ENCODE assay signal across 20 cellular contexts in the genomic region with DNA sequence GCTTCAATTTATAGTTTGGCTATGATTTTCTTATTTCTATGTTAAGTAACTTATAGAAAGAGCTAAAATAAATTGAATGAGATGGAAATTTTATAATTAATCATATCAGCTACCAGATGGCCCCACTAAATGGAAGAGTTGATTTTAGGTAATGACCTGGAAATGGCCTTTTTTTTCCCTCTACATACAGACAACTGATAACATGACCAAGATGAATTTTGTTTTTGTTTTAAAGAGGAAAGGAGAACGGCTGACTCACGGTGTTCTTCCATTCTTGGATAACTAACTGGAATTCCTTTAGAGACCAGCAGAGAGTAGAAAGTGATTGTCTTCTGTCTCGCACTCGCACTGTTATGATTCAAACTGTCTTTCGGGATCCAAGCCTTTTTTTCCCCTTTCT.
A peak's percentile ranks its signal among the peaks of the same experiment; 100 is the strongest.
DNase-seq lines count a peak whose midpoint lies in the region; ATAC-seq and TF ChIP-seq lines count a peak whose summit lies in the region.
"Had no signal": no experiment of that assay in that cellular context is flagged by ENCODE, and none has a peak within 500 bp of the region (broad histone marks: within the 10 kb centered on the region; RNA-seq: fewer than 3 reads in every experiment).

No MANE protein-coding gene starts in this region.

- TF ChIP-seq CTCF in fibroblast of the aortic adventitia (IDR thresholded peaks at IDR 0.05; ENCODE audit: insufficient read depth, low read length) (no peak), progenitor cell of endocrine pancreas (IDR thresholded peaks at IDR 0.05; ENCODE audit: unreplicated experiment) (no peak), vagina (IDR thresholded peaks at IDR 0.05) (no peak)

- peaks cover 11% of the 10 kb centered on the region for H3K9me3 ChIP-seq in adipocyte (ENCODE audit: control insufficient read depth, low read length)
- no peaks in the 10 kb centered on the region for H3K9me3 ChIP-seq in vagina
- H3K9me3 ChIP-seq: BE2C, HAP-1 had no signal

- H3K27ac ChIP-seq in vagina = no peak overlapping the region
- H3K27ac ChIP-seq: foreskin keratinocyte, PC-9 had no signal

- DNase-seq in ELR (ENCODE audit: low read depth) (peak; percentile 71), adipocyte (ENCODE audit: low read depth) (peak; percentile 44), fibroblast of the aortic adventitia (ENCODE audit: low read depth) (peak; percentile 71), progenitor cell of endocrine pancreas (ENCODE audit: low spot score, unreplicated experiment) (no peak), NCI-H1105 treated with DMSO at 0.1 percent for 48 hours (lab: John Stamatoyannopoulos, UW) (no peak), vagina (ENCODE audit: extremely low spot score in 2 of 2) (no peak), UCSD-AML1 (lab: John Stamatoyannopoulos, UW; ENCODE audit: unreplicated experiment) (no peak)
- DNase-seq: activated naive CD4-positive, alpha-beta T cell treated with anti-CD3 and anti-CD28 coated beads, Interleukin-2, amount 50 U/mL, for 16 hours; activated T-cell treated with anti-CD3 and anti-CD28 coated beads, Interleukin-2, amount 50 U/mL, for 1 hour; BE2C; effector memory CD8-positive, alpha-beta T cell; foreskin keratinocyte; MM.1S; NCI-H2029; NCI-H526 treated with DMSO at 0.1 percent for 48 hours; nephron progenitor cell; PC-9; substantia nigra had no signal

- H3K4me1 ChIP-seq in adipocyte (ENCODE audit: control insufficient read depth, insufficient read depth, low read length) (no peaks in the 10 kb centered on the region), vagina (no peaks in the 10 kb centered on the region)
- H3K4me1 ChIP-seq: HAP-1 had no signal

- peak overlapping the region; percentile 42 for H3K27ac Mint-ChIP-seq in progenitor cell of endocrine pancreas
- H3K27ac Mint-ChIP-seq: effector memory CD8-positive, alpha-beta T cell; nephron progenitor cell had no signal

- peaks cover 11% of the 10 kb centered on the region for H3K4me1 Mint-ChIP-seq in progenitor cell of endocrine pancreas (ENCODE audit: low read depth)
- H3K4me1 Mint-ChIP-seq: nephron progenitor cell had no signal

- no peak overlapping the region for H3K4me3 Mint-ChIP-seq in progenitor cell of endocrine pancreas (ENCODE audit: low read depth)
- H3K4me3 Mint-ChIP-seq: effector memory CD8-positive, alpha-beta T cell; nephron progenitor cell had no signal

- no peak overlapping the region for H3K9ac ChIP-seq in adipocyte (ENCODE audit: low read length)

- H3K36me3 ChIP-seq in adipocyte (ENCODE audit: control insufficient read depth, insufficient read depth, low read length, severe bottlenecking) = peaks cover 4% of the 10 kb centered on the region
- peaks cover 0 to 17% of the 10 kb centered on the region in 2 donors for H3K36me3 ChIP-seq in vagina
- H3K36me3 ChIP-seq: HAP-1 had no signal

- intact Hi-C loops in vagina (cut with DNase I) = no loop called here

- no peak for TF ChIP-seq POLR2A in vagina (IDR thresholded peaks at IDR 0.05)

- H3K27me3 ChIP-seq in adipocyte (replicated peaks; ENCODE audit: control insufficient read depth, insufficient read depth, low read length) (no peaks in the 10 kb centered on the region), vagina (no peaks in the 10 kb centered on the region)
- H3K27me3 ChIP-seq: BE2C, foreskin keratinocyte had no signal

- peaks cover 56% of the 10 kb centered on the region for H3K36me3 Mint-ChIP-seq in progenitor cell of endocrine pancreas (ENCODE audit: insufficient read depth)

- H3K27me3 Mint-ChIP-seq in progenitor cell of endocrine pancreas = no peaks in the 10 kb centered on the region

- ATAC-seq in HG03135 (IDR thresholded peaks at IDR 0.05; ENCODE audit: unreplicated experiment) = no peak
- ATAC-seq: effector memory CD8-positive, alpha-beta T cell; foreskin keratinocyte had no signal

- H3K9me3 Mint-ChIP-seq in progenitor cell of endocrine pancreas (ENCODE audit: low read depth) = peaks cover 19% of the 10 kb centered on the region

- H3K4me3 ChIP-seq in adipocyte (ENCODE audit: low read length) (no peak overlapping the region), fibroblast of the aortic adventitia (ENCODE audit: low read depth, low read length) (no peak overlapping the region), vagina (no peak overlapping the region)
- H3K4me3 ChIP-seq: HAP-1, PC-9 had no signal

Comparison
In these comparisons a context has a peak if more than half of its experiments do, and no peak if none do; other contexts are left out.
1. DNase-seq: peak in ELR (single experiment), adipocyte (single experiment) and fibroblast of the aortic adventitia (single experiment); none in progenitor cell of endocrine pancreas (single experiment), NCI-H1105 treated with DMSO at 0.1 percent for 48 hours (single experiment), vagina (0 of 2) and UCSD-AML1 (single experiment).